In the genomic region with DNA sequence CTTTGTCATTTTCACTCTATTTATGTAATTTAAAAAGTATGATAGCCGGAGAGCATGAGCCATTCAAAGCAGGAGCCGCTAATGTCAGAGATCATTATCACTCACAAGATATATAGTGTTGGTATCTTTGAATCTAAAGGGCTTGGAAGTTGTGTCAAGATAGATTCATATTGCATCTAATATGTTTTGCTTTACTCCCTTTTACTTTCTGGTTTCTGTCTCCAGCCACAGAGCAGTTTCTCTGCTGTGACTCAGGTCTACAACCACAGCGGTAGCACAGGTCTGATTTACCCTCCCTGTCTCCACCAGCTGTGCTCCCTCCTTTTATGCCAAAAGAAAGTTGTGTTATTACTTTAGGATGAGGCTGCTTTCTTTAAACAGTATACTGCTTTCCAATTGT, we compare ENCODE assay signal across 12 cellular contexts.
DNase-seq lines count a peak whose midpoint lies in the region; ATAC-seq lines count a peak whose summit lies in the region.
"Had no signal": no experiment of that assay in that cellular context is flagged by ENCODE, and none has a peak within 500 bp of the region (broad histone marks: within the 10 kb centered on the region; RNA-seq: fewer than 3 reads in every experiment).

No MANE protein-coding gene starts in this region.

- H3K27me3 Mint-ChIP-seq in activated T-cell treated with anti-CD3 and anti-CD28 coated beads, Interleukin-2, amount 50 U/mL, for 72 hours (ENCODE audit: low read depth): no peaks in the 10 kb centered on the region
- H3K27me3 Mint-ChIP-seq: effector memory CD8-positive, alpha-beta T cell; natural killer cell treated with Interleukin-12 subunit alpha and Interleukin-12 subunit beta and Interleukin-15 and Interleukin-18, amount 100 ng/mL, for 72 hours had no signal

- peaks cover 5 to 17% of the 10 kb centered on the region in 2 donors for H3K36me3 Mint-ChIP-seq in activated T-cell treated with anti-CD3 and anti-CD28 coated beads, Interleukin-2, amount 50 U/mL, for 72 hours (ENCODE audit: insufficient read depth in 2 of 2)

- H3K9me3 Mint-ChIP-seq in activated T-cell treated with anti-CD3 and anti-CD28 coated beads, Interleukin-2, amount 50 U/mL, for 72 hours: no peaks in the 10 kb centered on the region
- H3K9me3 Mint-ChIP-seq: effector memory CD8-positive, alpha-beta T cell; natural killer cell treated with Interleukin-12 subunit alpha and Interleukin-12 subunit beta and Interleukin-15 and Interleukin-18, amount 100 ng/mL, for 72 hours had no signal

- H3K4me3 Mint-ChIP-seq in activated T-cell treated with anti-CD3 and anti-CD28 coated beads, Interleukin-2, amount 50 U/mL, for 72 hours: no peak overlapping the region
- H3K4me3 Mint-ChIP-seq: effector memory CD8-positive, alpha-beta T cell; natural killer cell treated with Interleukin-12 subunit alpha and Interleukin-12 subunit beta and Interleukin-15 and Interleukin-18, amount 100 ng/mL, for 72 hours had no signal

- peaks cover 14% of the 10 kb centered on the region for H3K4me1 Mint-ChIP-seq in activated T-cell treated with anti-CD3 and anti-CD28 coated beads, Interleukin-2, amount 50 U/mL, for 72 hours (ENCODE audit: low read depth)

- peak; percentile 45 for DNase-seq in stimulated activated CD4-positive, alpha-beta T cell treated with anti-CD3 and anti-CD28 coated beads, Interleukin-15, amount 100 ng/mL, for 24 hours
- no peak for DNase-seq in stimulated activated CD4-positive, alpha-beta T cell treated with anti-CD3 and anti-CD28 coated beads, Interleukin-4, amount 100 ng/mL, for 1 hour
- DNase-seq in activated T-cell treated with anti-CD3 and anti-CD28 coated beads, Interleukin-2, amount 50 U/mL, for 72 hours: peak; percentile 18 to 26
- DNase-seq in NOMO-1 treated with DMSO at 0.1 percent for 48 hours (lab: John Stamatoyannopoulos, UW; ENCODE audit: unreplicated experiment) (no peak), HuH-7 (ENCODE audit: low spot score) (no peak)
- DNase-seq: effector memory CD8-positive, alpha-beta T cell; GOT3; Karpas-422 had no signal

- peak; percentile 72 for ATAC-seq in HG02885 (IDR thresholded peaks at IDR 0.05; ENCODE audit: poor library complexity, unreplicated experiment)
- ATAC-seq in activated T-cell treated with anti-CD3 and anti-CD28 coated beads, Interleukin-2, amount 50 U/mL, for 72 hours (replicated peaks in 1 of 2): peak; percentile 88 to 94
- ATAC-seq in GM21825 (IDR thresholded peaks at IDR 0.05; ENCODE audit: unreplicated experiment): no peak
- ATAC-seq in GM21360 (IDR thresholded peaks at IDR 0.05; ENCODE audit: unreplicated experiment): no peak
- ATAC-seq: effector memory CD8-positive, alpha-beta T cell had no signal

- no peak overlapping the region for H3K27ac Mint-ChIP-seq in activated T-cell treated with anti-CD3 and anti-CD28 coated beads, Interleukin-2, amount 50 U/mL, for 72 hours
- H3K27ac Mint-ChIP-seq: effector memory CD8-positive, alpha-beta T cell; natural killer cell treated with Interleukin-12 subunit alpha and Interleukin-12 subunit beta and Interleukin-15 and Interleukin-18, amount 100 ng/mL, for 72 hours had no signal

Comparison
In these comparisons a context has a peak if more than half of its experiments do, and no peak if none do; other contexts are left out.
1. DNase-seq: peak in stimulated activated CD4-positive, alpha-beta T cell treated with anti-CD3 and anti-CD28 coated beads, Interleukin-15, amount 100 ng/mL, for 24 hours (single experiment) and activated T-cell treated with anti-CD3 and anti-CD28 coated beads, Interleukin-2, amount 50 U/mL, for 72 hours (2 of 2); none in stimulated activated CD4-positive, alpha-beta T cell treated with anti-CD3 and anti-CD28 coated beads, Interleukin-4, amount 100 ng/mL, for 1 hour (single experiment), NOMO-1 treated with DMSO at 0.1 percent for 48 hours (single experiment) and HuH-7 (single experiment).
2. ATAC-seq: peak in HG02885 (single experiment) and activated T-cell treated with anti-CD3 and anti-CD28 coated beads, Interleukin-2, amount 50 U/mL, for 72 hours (2 of 2); none in GM21825 (single experiment) and GM21360 (single experiment).